Comparison of ENCODE assay signal across 8 cellular contexts in the genomic region with DNA sequence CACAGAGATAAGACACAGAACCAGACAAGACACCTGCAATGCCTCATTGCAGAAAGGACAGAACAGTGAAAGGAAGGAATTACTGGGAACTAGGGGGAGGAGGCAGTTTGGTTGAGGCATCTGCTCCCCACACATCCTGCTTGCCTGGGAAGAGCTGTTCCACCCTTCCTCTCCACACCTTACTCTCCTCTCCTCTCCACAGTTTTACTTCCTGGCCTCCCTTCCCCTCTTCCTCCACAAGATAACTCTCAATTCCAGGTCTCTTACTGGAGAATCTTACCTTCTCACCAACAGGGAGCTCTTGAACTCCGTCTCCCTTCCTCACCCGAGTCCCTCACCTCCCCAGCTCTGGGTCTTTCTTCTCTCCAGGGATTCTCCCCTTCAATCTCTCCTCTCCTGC.
DNase-seq lines count a peak whose midpoint lies in the region; ATAC-seq and TF ChIP-seq lines count a peak whose summit lies in the region.
"Had no signal": no experiment of that assay in that cellular context is flagged by ENCODE, and none has a peak within 500 bp of the region (broad histone marks: within the 10 kb centered on the region; RNA-seq: fewer than 3 reads in every experiment).

No MANE protein-coding gene starts in this region.

- no peak overlapping the region for H2AFZ ChIP-seq in MM.1S (ENCODE audit: low read length)

- H3K4me2 ChIP-seq in MM.1S (ENCODE audit: low read depth, low read length): no peak overlapping the region

- H3K36me3 ChIP-seq in duodenal mucosa (ENCODE audit: control insufficient read depth in 1 of 2, insufficient read depth in 2 of 2, low read length in 2 of 2): peaks cover 34 to 49% of the 10 kb centered on the region in 2 donors
- H3K36me3 ChIP-seq in MM.1S (replicated peaks; ENCODE audit: insufficient read depth, low read length): peaks cover 9% of the 10 kb centered on the region

- no peaks in the 10 kb centered on the region for H3K9me2 ChIP-seq in MM.1S (replicated peaks; ENCODE audit: insufficient read depth, low read length)

- peak overlapping the region; percentile 86 for H3K27ac Mint-ChIP-seq in T-helper 2 cell treated with Interferon-gamma antibody and Interleukin-4, amounts not matched to agents 5 μg/mL and 100 μg/mL, for 36 hours
- peak overlapping the region; percentile 63 for H3K27ac Mint-ChIP-seq in stimulated activated naive B cell treated with anti-CD40 and anti-IgM and Interleukin-4, amounts not matched to agents 10 μg/mL and 1 μg/mL and 100 μg/mL, for 72 hours

- no peak for TF ChIP-seq CTCF in MM.1S (IDR thresholded peaks at IDR 0.05; ENCODE audit: low read length)

- peaks cover 62% of the 10 kb centered on the region for H3K36me3 Mint-ChIP-seq in T-helper 2 cell treated with Interferon-gamma antibody and Interleukin-4, amounts not matched to agents 5 μg/mL and 100 μg/mL, for 36 hours (ENCODE audit: low read depth)
- peaks cover 61 to 69% of the 10 kb centered on the region in 2 donors for H3K36me3 Mint-ChIP-seq in stimulated activated naive B cell treated with anti-CD40 and anti-IgM and Interleukin-4, amounts not matched to agents 10 μg/mL and 1 μg/mL and 100 μg/mL, for 72 hours

- H3F3A ChIP-seq in MM.1S (ENCODE audit: insufficient read depth, low read length): peaks cover 44% of the 10 kb centered on the region

- H3K9me3 Mint-ChIP-seq in T-helper 2 cell treated with Interferon-gamma antibody and Interleukin-4, amounts not matched to agents 5 μg/mL and 100 μg/mL, for 36 hours: no peaks in the 10 kb centered on the region
- no peaks in the 10 kb centered on the region for H3K9me3 Mint-ChIP-seq in stimulated activated naive B cell treated with anti-CD40 and anti-IgM and Interleukin-4, amounts not matched to agents 10 μg/mL and 1 μg/mL and 100 μg/mL, for 72 hours

- H4K20me1 ChIP-seq in MM.1S (ENCODE audit: insufficient read depth, low read length): no peaks in the 10 kb centered on the region

- H3K27ac ChIP-seq in duodenal mucosa (ENCODE audit: low read depth, low read length) (no peak overlapping the region), MM.1S (ENCODE audit: low read length) (no peak overlapping the region)

- H3K4me3 ChIP-seq in duodenal mucosa (ENCODE audit: low read depth in 1 of 2, low read length in 2 of 2) (peak overlapping the region; percentile 90 to 92), MM.1S (ENCODE audit: low read length) (no peak overlapping the region)

- no peak for DNase-seq in T-helper 2 cell treated with Interferon-gamma antibody and Interleukin-4, amounts not matched to agents 5 μg/mL and 100 μg/mL, for 36 hours (ENCODE audit: low spot score)
- DNase-seq in T-helper 2 cell (no peak), MM.1S (no peak)
- no peak for DNase-seq in stimulated activated naive B cell treated with anti-CD40 and anti-IgM and Interleukin-4, amounts not matched to agents 10 μg/mL and 1 μg/mL and 100 μg/mL, for 72 hours
- no peak for DNase-seq in activated CD4-positive, alpha-beta T cell treated with anti-CD3 and anti-CD28 coated beads, Interleukin-2, amount 50 U/mL, for 1 hour
- DNase-seq: effector CD4-positive, alpha-beta T cell; SHP77 had no signal

- no peaks in the 10 kb centered on the region for H3K9me3 ChIP-seq in duodenal mucosa (ENCODE audit: control insufficient read depth in 1 of 2, low read length in 2 of 2)
- H3K9me3 ChIP-seq in MM.1S (replicated peaks; ENCODE audit: insufficient read depth, low read length): no peaks in the 10 kb centered on the region

- H3K27me3 Mint-ChIP-seq in T-helper 2 cell treated with Interferon-gamma antibody and Interleukin-4, amounts not matched to agents 5 μg/mL and 100 μg/mL, for 36 hours (ENCODE audit: low read depth): no peaks in the 10 kb centered on the region
- no peaks in the 10 kb centered on the region for H3K27me3 Mint-ChIP-seq in stimulated activated naive B cell treated with anti-CD40 and anti-IgM and Interleukin-4, amounts not matched to agents 10 μg/mL and 1 μg/mL and 100 μg/mL, for 72 hours

- H3K79me2 ChIP-seq in MM.1S (ENCODE audit: low read length): peaks cover 51% of the 10 kb centered on the region

- H3K27me3 ChIP-seq in duodenal mucosa (ENCODE audit: control insufficient read depth in 1 of 2, insufficient read depth in 2 of 2, low read length in 2 of 2) (no peaks in the 10 kb centered on the region), MM.1S (replicated peaks; ENCODE audit: insufficient read depth, low read length) (no peaks in the 10 kb centered on the region)

- H3K4me3 Mint-ChIP-seq in T-helper 2 cell treated with Interferon-gamma antibody and Interleukin-4, amounts not matched to agents 5 μg/mL and 100 μg/mL, for 36 hours: peak overlapping the region; percentile 94
- H3K4me3 Mint-ChIP-seq in stimulated activated naive B cell treated with anti-CD40 and anti-IgM and Interleukin-4, amounts not matched to agents 10 μg/mL and 1 μg/mL and 100 μg/mL, for 72 hours: peak overlapping the region; percentile 86 to 100

- no peak for ATAC-seq in stimulated activated naive B cell treated with anti-CD40 and anti-IgM and Interleukin-4, amounts not matched to agents 10 μg/mL and 1 μg/mL and 100 μg/mL, for 72 hours (replicated peaks)

- peaks cover 53% of the 10 kb centered on the region for H3K4me1 Mint-ChIP-seq in T-helper 2 cell treated with Interferon-gamma antibody and Interleukin-4, amounts not matched to agents 5 μg/mL and 100 μg/mL, for 36 hours (ENCODE audit: low read depth)
- peaks cover 31 to 47% of the 10 kb centered on the region in 2 donors for H3K4me1 Mint-ChIP-seq in stimulated activated naive B cell treated with anti-CD40 and anti-IgM and Interleukin-4, amounts not matched to agents 10 μg/mL and 1 μg/mL and 100 μg/mL, for 72 hours

- peak overlapping the region; percentile 58 to 59 for H3K9ac ChIP-seq in duodenal mucosa (ENCODE audit: low read depth in 1 of 2, low read length in 2 of 2)
- no peak overlapping the region for H3K9ac ChIP-seq in MM.1S (ENCODE audit: low read length)

- H3K4me1 ChIP-seq in duodenal mucosa (ENCODE audit: control insufficient read depth in 1 of 2, insufficient read depth in 2 of 2, low read length in 2 of 2) (peaks cover 39 to 52% of the 10 kb centered on the region in 2 donors), MM.1S (ENCODE audit: low read length) (peaks cover 21% of the 10 kb centered on the region)
